In the genomic region with DNA sequence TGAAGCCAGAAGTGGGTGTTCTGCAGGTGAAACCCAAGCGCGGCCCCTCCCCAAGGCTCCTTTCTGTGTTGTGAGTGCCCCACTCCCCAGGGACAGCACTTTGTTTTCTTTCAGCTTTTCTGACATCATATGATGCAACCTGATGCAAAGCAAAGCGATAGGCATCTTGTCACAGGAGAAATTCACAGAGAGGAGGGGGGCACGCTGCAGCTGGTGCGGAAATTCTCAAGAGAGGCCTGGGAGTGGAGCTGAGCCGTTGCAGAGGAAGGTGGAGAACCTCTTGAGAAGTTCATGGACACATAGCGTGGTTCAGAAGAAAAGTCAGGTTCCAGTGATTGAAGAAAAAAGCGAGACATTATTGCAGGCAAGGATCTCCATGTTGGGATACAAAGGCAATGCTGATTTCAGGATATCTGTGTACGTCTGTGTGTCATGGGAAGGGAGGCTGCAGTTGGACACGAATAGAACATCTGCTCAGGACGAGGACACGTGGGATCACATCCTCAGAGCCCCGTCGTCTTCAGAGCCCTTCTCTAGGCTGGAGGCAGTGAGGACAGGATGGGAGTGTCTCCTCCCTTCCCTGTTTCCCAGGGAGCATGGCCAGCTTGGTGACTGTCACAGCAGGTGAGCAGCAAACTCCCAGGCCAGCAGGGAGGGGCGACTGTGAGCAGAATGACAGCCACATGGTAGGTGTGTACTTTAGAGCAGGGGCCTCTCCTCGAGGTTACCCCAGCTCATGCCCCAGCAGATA, we compare ENCODE assay signal across 1 cellular context.
TF ChIP-seq lines count a peak whose summit lies in the region.

No MANE protein-coding gene starts in this region.

TF ChIP-seq in K562, 482 proteins besides CTCF, POLR2A, EP300 and RAD21 (continues in another document):
- peak; percentile 59; the same call in 1 of the 2 replicates for TF ChIP-seq TOE1 (IDR thresholded peaks at IDR 0.05; ENCODE audit: borderline replicate concordance)
- no peak for TF ChIP-seq TOE1 (CRISPR knock-in tag; IDR thresholded peaks at IDR 0.05; ENCODE audit: borderline replicate concordance, low read depth)
- TF ChIP-seq NEUROD1 (IDR thresholded peaks at IDR 0.05; ENCODE audit: borderline replicate concordance, low read depth, low read length, partially characterized antibody) = peak; percentile 50
- no peak for TF ChIP-seq ZNF436 (CRISPR knock-in tag; IDR thresholded peaks at IDR 0.05)
- TF ChIP-seq, protein P1, sequence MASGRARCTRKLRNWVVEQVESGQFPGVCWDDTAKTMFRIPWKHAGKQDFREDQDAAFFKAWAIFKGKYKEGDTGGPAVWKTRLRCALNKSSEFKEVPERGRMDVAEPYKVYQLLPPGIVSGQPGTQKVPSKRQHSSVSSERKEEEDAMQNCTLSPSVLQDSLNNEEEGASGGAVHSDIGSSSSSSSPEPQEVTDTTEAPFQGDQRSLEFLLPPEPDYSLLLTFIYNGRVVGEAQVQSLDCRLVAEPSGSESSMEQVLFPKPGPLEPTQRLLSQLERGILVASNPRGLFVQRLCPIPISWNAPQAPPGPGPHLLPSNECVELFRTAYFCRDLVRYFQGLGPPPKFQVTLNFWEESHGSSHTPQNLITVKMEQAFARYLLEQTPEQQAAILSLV (tag; IDR thresholded peaks at IDR 0.05) = peak; percentile 78; the same call in 1 of the 2 replicates
- no peak for TF ChIP-seq MECOM (CRISPR knock-in tag; IDR thresholded peaks at IDR 0.05)
- TF ChIP-seq NR2C1 (IDR thresholded peaks at IDR 0.05) = no peak
- TF ChIP-seq NR2C1 (tag; IDR thresholded peaks at IDR 0.05) = peak; percentile 39; the same call in 1 of the 2 replicates
- 0 out of 2 replicates have a peak, but pooled peaks have one; percentile 63 for TF ChIP-seq GTF2E2 (tag; IDR thresholded peaks at IDR 0.05)
- TF ChIP-seq GABPB1 (CRISPR knock-in tag; IDR thresholded peaks at IDR 0.05) = 0 out of 2 replicates have a peak, but pooled peaks have one; percentile 51
- TF ChIP-seq ARID1B (IDR thresholded peaks at IDR 0.05) = peak; percentile 72
- peak; percentile 83 for TF ChIP-seq POLR2H (tag; IDR thresholded peaks at IDR 0.05; ENCODE audit: low read depth)
- peak; percentile 83; the same call in 1 of the 2 replicates for TF ChIP-seq ZNF766 (CRISPR knock-in tag; conservative IDR thresholded peaks at IDR 0.05)
- TF ChIP-seq CREB1 (IDR thresholded peaks at IDR 0.05) = no peak
- 0 out of 2 replicates have a peak, but pooled peaks have one; percentile 42 for TF ChIP-seq CREB1 (CRISPR knock-in tag; IDR thresholded peaks at IDR 0.05)
- TF ChIP-seq SMARCA4 (IDR thresholded peaks at IDR 0.05) = peak; percentile 73
- TF ChIP-seq, protein P2, sequence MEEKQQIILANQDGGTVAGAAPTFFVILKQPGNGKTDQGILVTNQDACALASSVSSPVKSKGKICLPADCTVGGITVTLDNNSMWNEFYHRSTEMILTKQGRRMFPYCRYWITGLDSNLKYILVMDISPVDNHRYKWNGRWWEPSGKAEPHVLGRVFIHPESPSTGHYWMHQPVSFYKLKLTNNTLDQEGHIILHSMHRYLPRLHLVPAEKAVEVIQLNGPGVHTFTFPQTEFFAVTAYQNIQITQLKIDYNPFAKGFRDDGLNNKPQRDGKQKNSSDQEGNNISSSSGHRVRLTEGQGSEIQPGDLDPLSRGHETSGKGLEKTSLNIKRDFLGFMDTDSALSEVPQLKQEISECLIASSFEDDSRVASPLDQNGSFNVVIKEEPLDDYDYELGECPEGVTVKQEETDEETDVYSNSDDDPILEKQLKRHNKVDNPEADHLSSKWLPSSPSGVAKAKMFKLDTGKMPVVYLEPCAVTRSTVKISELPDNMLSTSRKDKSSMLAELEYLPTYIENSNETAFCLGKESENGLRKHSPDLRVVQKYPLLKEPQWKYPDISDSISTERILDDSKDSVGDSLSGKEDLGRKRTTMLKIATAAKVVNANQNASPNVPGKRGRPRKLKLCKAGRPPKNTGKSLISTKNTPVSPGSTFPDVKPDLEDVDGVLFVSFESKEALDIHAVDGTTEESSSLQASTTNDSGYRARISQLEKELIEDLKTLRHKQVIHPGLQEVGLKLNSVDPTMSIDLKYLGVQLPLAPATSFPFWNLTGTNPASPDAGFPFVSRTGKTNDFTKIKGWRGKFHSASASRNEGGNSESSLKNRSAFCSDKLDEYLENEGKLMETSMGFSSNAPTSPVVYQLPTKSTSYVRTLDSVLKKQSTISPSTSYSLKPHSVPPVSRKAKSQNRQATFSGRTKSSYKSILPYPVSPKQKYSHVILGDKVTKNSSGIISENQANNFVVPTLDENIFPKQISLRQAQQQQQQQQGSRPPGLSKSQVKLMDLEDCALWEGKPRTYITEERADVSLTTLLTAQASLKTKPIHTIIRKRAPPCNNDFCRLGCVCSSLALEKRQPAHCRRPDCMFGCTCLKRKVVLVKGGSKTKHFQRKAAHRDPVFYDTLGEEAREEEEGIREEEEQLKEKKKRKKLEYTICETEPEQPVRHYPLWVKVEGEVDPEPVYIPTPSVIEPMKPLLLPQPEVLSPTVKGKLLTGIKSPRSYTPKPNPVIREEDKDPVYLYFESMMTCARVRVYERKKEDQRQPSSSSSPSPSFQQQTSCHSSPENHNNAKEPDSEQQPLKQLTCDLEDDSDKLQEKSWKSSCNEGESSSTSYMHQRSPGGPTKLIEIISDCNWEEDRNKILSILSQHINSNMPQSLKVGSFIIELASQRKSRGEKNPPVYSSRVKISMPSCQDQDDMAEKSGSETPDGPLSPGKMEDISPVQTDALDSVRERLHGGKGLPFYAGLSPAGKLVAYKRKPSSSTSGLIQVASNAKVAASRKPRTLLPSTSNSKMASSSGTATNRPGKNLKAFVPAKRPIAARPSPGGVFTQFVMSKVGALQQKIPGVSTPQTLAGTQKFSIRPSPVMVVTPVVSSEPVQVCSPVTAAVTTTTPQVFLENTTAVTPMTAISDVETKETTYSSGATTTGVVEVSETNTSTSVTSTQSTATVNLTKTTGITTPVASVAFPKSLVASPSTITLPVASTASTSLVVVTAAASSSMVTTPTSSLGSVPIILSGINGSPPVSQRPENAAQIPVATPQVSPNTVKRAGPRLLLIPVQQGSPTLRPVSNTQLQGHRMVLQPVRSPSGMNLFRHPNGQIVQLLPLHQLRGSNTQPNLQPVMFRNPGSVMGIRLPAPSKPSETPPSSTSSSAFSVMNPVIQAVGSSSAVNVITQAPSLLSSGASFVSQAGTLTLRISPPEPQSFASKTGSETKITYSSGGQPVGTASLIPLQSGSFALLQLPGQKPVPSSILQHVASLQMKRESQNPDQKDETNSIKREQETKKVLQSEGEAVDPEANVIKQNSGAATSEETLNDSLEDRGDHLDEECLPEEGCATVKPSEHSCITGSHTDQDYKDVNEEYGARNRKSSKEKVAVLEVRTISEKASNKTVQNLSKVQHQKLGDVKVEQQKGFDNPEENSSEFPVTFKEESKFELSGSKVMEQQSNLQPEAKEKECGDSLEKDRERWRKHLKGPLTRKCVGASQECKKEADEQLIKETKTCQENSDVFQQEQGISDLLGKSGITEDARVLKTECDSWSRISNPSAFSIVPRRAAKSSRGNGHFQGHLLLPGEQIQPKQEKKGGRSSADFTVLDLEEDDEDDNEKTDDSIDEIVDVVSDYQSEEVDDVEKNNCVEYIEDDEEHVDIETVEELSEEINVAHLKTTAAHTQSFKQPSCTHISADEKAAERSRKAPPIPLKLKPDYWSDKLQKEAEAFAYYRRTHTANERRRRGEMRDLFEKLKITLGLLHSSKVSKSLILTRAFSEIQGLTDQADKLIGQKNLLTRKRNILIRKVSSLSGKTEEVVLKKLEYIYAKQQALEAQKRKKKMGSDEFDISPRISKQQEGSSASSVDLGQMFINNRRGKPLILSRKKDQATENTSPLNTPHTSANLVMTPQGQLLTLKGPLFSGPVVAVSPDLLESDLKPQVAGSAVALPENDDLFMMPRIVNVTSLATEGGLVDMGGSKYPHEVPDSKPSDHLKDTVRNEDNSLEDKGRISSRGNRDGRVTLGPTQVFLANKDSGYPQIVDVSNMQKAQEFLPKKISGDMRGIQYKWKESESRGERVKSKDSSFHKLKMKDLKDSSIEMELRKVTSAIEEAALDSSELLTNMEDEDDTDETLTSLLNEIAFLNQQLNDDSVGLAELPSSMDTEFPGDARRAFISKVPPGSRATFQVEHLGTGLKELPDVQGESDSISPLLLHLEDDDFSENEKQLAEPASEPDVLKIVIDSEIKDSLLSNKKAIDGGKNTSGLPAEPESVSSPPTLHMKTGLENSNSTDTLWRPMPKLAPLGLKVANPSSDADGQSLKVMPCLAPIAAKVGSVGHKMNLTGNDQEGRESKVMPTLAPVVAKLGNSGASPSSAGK (IDR thresholded peaks at IDR 0.05) = peak; percentile 97
- no peak for TF ChIP-seq GTF2A2 (tag; IDR thresholded peaks at IDR 0.05)
- 0 out of 2 replicates have a peak, but pooled peaks have one; percentile 26 for TF ChIP-seq NCOA1 (IDR thresholded peaks at IDR 0.05; ENCODE audit: low read depth)
- TF ChIP-seq, protein P3, sequence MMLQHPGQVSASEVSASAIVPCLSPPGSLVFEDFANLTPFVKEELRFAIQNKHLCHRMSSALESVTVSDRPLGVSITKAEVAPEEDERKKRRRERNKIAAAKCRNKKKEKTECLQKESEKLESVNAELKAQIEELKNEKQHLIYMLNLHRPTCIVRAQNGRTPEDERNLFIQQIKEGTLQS (IDR thresholded peaks at IDR 0.05) = peak; percentile 96
- TF ChIP-seq, protein P3 (CRISPR knock-in tag; conservative IDR thresholded peaks at IDR 0.05) = 0 out of 2 replicates have a peak, but pooled peaks have one; percentile 53
- peak; percentile 38; the same call in 1 of the 2 replicates for TF ChIP-seq ZNF76 (CRISPR knock-in tag; IDR thresholded peaks at IDR 0.05; ENCODE audit: borderline replicate concordance)
- no peak for TF ChIP-seq ATF1 (CRISPR knock-in tag; IDR thresholded peaks at IDR 0.05)
- peak; percentile 77 for TF ChIP-seq ATF1 (tag; IDR thresholded peaks at IDR 0.05)
- TF ChIP-seq JUN (IDR thresholded peaks at IDR 0.05; ENCODE audit: borderline replicate concordance, low read depth, low read length) = peak; percentile 81
- no peak; the same call in 1 of the 2 replicates for TF ChIP-seq JUN (CRISPR knock-in tag; IDR thresholded peaks at IDR 0.05; ENCODE audit: borderline replicate concordance)
- TF ChIP-seq, protein P4, sequence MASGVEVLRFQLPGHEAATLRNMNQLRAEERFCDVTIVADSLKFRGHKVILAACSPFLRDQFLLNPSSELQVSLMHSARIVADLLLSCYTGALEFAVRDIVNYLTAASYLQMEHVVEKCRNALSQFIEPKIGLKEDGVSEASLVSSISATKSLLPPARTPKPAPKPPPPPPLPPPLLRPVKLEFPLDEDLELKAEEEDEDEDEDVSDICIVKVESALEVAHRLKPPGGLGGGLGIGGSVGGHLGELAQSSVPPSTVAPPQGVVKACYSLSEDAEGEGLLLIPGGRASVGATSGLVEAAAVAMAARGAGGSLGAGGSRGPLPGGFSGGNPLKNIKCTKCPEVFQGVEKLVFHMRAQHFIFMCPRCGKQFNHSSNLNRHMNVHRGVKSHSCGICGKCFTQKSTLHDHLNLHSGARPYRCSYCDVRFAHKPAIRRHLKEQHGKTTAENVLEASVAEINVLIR (CRISPR knock-in tag; IDR thresholded peaks at IDR 0.05) = peak; percentile 8; the same call in 1 of the 2 replicates
- peak; percentile 53; the same call in 1 of the 2 replicates for TF ChIP-seq ZNF589 (CRISPR knock-in tag; IDR thresholded peaks at IDR 0.05; ENCODE audit: low read depth)
- peak; percentile 46 for TF ChIP-seq POLR2G (IDR thresholded peaks at IDR 0.05; ENCODE audit: low read depth, low read length)
- TF ChIP-seq MEF2D (tag; conservative IDR thresholded peaks at IDR 0.05; ENCODE audit: low read depth) = 0 out of 2 replicates have a peak, but pooled peaks have one; percentile 33
- peak; percentile 22; the same call in 1 of the 2 replicates for TF ChIP-seq ZBTB17 (CRISPR knock-in tag; IDR thresholded peaks at IDR 0.05)
- peak; percentile 27; the same call in 1 of the 2 replicates for TF ChIP-seq BRD4 (IDR thresholded peaks at IDR 0.05)
- TF ChIP-seq SLC30A9 (CRISPR knock-in tag; IDR thresholded peaks at IDR 0.05) = no peak
- TF ChIP-seq, protein P5, sequence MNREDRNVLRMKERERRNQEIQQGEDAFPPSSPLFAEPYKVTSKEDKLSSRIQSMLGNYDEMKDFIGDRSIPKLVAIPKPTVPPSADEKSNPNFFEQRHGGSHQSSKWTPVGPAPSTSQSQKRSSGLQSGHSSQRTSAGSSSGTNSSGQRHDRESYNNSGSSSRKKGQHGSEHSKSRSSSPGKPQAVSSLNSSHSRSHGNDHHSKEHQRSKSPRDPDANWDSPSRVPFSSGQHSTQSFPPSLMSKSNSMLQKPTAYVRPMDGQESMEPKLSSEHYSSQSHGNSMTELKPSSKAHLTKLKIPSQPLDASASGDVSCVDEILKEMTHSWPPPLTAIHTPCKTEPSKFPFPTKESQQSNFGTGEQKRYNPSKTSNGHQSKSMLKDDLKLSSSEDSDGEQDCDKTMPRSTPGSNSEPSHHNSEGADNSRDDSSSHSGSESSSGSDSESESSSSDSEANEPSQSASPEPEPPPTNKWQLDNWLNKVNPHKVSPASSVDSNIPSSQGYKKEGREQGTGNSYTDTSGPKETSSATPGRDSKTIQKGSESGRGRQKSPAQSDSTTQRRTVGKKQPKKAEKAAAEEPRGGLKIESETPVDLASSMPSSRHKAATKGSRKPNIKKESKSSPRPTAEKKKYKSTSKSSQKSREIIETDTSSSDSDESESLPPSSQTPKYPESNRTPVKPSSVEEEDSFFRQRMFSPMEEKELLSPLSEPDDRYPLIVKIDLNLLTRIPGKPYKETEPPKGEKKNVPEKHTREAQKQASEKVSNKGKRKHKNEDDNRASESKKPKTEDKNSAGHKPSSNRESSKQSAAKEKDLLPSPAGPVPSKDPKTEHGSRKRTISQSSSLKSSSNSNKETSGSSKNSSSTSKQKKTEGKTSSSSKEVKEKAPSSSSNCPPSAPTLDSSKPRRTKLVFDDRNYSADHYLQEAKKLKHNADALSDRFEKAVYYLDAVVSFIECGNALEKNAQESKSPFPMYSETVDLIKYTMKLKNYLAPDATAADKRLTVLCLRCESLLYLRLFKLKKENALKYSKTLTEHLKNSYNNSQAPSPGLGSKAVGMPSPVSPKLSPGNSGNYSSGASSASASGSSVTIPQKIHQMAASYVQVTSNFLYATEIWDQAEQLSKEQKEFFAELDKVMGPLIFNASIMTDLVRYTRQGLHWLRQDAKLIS (CRISPR knock-in tag; IDR thresholded peaks at IDR 0.05) = peak; percentile 74; the same call in 1 of the 2 replicates
- TF ChIP-seq L3MBTL2 (IDR thresholded peaks at IDR 0.05) = peak; percentile 96
- TF ChIP-seq LEF1 (IDR thresholded peaks at IDR 0.05) = peak; percentile 35; the same call in 1 of the 2 replicates
- TF ChIP-seq, protein P6, sequence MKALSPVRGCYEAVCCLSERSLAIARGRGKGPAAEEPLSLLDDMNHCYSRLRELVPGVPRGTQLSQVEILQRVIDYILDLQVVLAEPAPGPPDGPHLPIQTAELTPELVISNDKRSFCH (CRISPR knock-in tag; IDR thresholded peaks at IDR 0.05) = no peak
- TF ChIP-seq, protein P6 (tag; IDR thresholded peaks at IDR 0.05) = peak; percentile 69; the same call in 1 of the 2 replicates
- 0 out of 2 replicates have a peak, but pooled peaks have one; percentile 17 for TF ChIP-seq ELF1 (tag; IDR thresholded peaks at IDR 0.05)
- no peak for TF ChIP-seq ESRRA (IDR thresholded peaks at IDR 0.05; ENCODE audit: borderline replicate concordance, low read depth)
- peak; percentile 24; the same call in 1 of the 2 replicates for TF ChIP-seq KLF1 (tag; IDR thresholded peaks at IDR 0.05)
- no peak for TF ChIP-seq ZNF124 (CRISPR knock-in tag; IDR thresholded peaks at IDR 0.05)
